ENCODE assay signal across 28 cellular contexts in genomic region chr18:73544618-73545017, GRCh38.
"Had no signal": no experiment of that assay in that cellular context is flagged by ENCODE, and none has a peak within 500 bp of the region (broad histone marks: within the 10 kb centered on the region; RNA-seq: fewer than 3 reads in every experiment).

No MANE protein-coding gene starts in this region.

- ATAC-seq: activated T-cell treated with anti-CD3 and anti-CD28 coated beads, Interleukin-2, amount 50 U/mL, for 4 hours; activated T-helper 17 cell treated with anti-CD3 and anti-CD28 coated beads, Interleukin-2, amount 50 U/mL, for 72 hours; effector memory CD8-positive, alpha-beta T cell; gastroesophageal sphincter; heart right ventricle; T-helper 17 cell; WTC11 had no signal

- H3K4me1 Mint-ChIP-seq: activated CD4-positive, alpha-beta memory T cell treated with anti-CD3 and anti-CD28 coated beads, Interleukin-2, amount 10 ng/mL, durations not matched to agents 7 days and 5 days; activated CD4-positive, alpha-beta T cell treated with anti-CD3 and anti-CD28 coated beads, Interleukin-2, amount 10 ng/mL, durations not matched to agents 7 days and 5 days; activated T-helper 17 cell treated with anti-CD3 and anti-CD28 coated beads, Interleukin-2, amount 50 U/mL, for 72 hours; T-helper 17 cell had no signal

- H3K9me3 Mint-ChIP-seq: activated CD4-positive, alpha-beta memory T cell treated with anti-CD3 and anti-CD28 coated beads, Interleukin-2, amount 10 ng/mL, durations not matched to agents 7 days and 5 days; activated CD4-positive, alpha-beta T cell treated with anti-CD3 and anti-CD28 coated beads, Interleukin-2, amount 10 ng/mL, durations not matched to agents 7 days and 5 days; WTC11 had no signal

- H3K4me2 ChIP-seq: hepatocyte had no signal

- H3K36me3 Mint-ChIP-seq: activated naive CD8-positive, alpha-beta T cell; WTC11 had no signal

- H3K27me3 ChIP-seq: body of pancreas, esophagus squamous epithelium, heart right ventricle, hepatocyte had no signal

- H3K4me3 Mint-ChIP-seq: activated CD4-positive, alpha-beta memory T cell treated with anti-CD3 and anti-CD28 coated beads, Interleukin-2, amount 10 ng/mL, durations not matched to agents 7 days and 5 days; activated CD4-positive, alpha-beta T cell treated with anti-CD3 and anti-CD28 coated beads, Interleukin-2, amount 10 ng/mL, durations not matched to agents 7 days and 5 days; activated naive CD8-positive, alpha-beta T cell; activated T-cell treated with anti-CD3 and anti-CD28 coated beads, Interleukin-2, amount 50 U/mL, for 4 hours; activated T-helper 17 cell treated with anti-CD3 and anti-CD28 coated beads, Interleukin-2, amount 50 U/mL, for 72 hours; effector memory CD8-positive, alpha-beta T cell; T-helper 17 cell; WTC11 had no signal

- DNase-seq: activated CD4-positive, alpha-beta memory T cell treated with anti-CD3 and anti-CD28 coated beads, Interleukin-2, amount 10 ng/mL, durations not matched to agents 7 days and 5 days; activated CD4-positive, alpha-beta T cell treated with anti-CD3 and anti-CD28 coated beads for 1 hour; activated CD4-positive, alpha-beta T cell treated with anti-CD3 and anti-CD28 coated beads for 4 hours; activated CD4-positive, alpha-beta T cell treated with anti-CD3 and anti-CD28 coated beads, Interleukin-2, amount 10 ng/mL, durations not matched to agents 7 days and 5 days; activated CD4-positive, alpha-beta T cell treated with anti-CD3 and anti-CD28 coated beads, Interleukin-2, amount 50 U/mL, for 4 hours; activated effector memory CD4-positive, alpha-beta T cell treated with Interleukin-2 at 50 U/mL for 16 hours; activated gamma-delta T cell treated with Interleukin-2 at 50 U/mL for 16 hours; activated naive CD4-positive, alpha-beta T cell treated with anti-CD3 and anti-CD28 coated beads, Interleukin-2, amount 50 U/mL, for 16 hours; activated naive CD4-positive, alpha-beta T cell treated with Interleukin-2 at 50 U/mL for 16 hours; activated T-cell treated with anti-CD3 and anti-CD28 coated beads, Interleukin-2, amount 50 U/mL, for 4 hours; amniotic stem cell; anterior cingulate cortex; body of pancreas; caudate nucleus; cortex of kidney; effector CD4-positive, alpha-beta T cell; effector memory CD8-positive, alpha-beta T cell; esophagus squamous epithelium; foreskin melanocyte; heart right ventricle; T-helper 17 cell had no signal

- H3K27ac Mint-ChIP-seq: activated CD4-positive, alpha-beta memory T cell treated with anti-CD3 and anti-CD28 coated beads, Interleukin-2, amount 10 ng/mL, durations not matched to agents 7 days and 5 days; activated CD4-positive, alpha-beta T cell treated with anti-CD3 and anti-CD28 coated beads, Interleukin-2, amount 10 ng/mL, durations not matched to agents 7 days and 5 days; activated naive CD8-positive, alpha-beta T cell; activated T-helper 17 cell treated with anti-CD3 and anti-CD28 coated beads, Interleukin-2, amount 50 U/mL, for 72 hours; effector memory CD8-positive, alpha-beta T cell; T-helper 17 cell; WTC11 had no signal

- H2AFZ ChIP-seq: hepatocyte had no signal

- H3K27ac ChIP-seq: body of pancreas, epithelial cell of prostate, esophagus squamous epithelium, gastroesophageal sphincter, heart right ventricle, hepatocyte, VCaP had no signal

- H3K9me3 ChIP-seq: esophagus squamous epithelium, gastroesophageal sphincter, heart right ventricle had no signal

- H3K4me3 ChIP-seq: body of pancreas, esophagus squamous epithelium, gastroesophageal sphincter, heart right ventricle, hepatocyte had no signal

- H3K36me3 ChIP-seq: esophagus squamous epithelium, gastroesophageal sphincter, heart right ventricle had no signal

- H3K27me3 Mint-ChIP-seq: activated CD4-positive, alpha-beta memory T cell treated with anti-CD3 and anti-CD28 coated beads, Interleukin-2, amount 10 ng/mL, durations not matched to agents 7 days and 5 days; activated CD4-positive, alpha-beta T cell treated with anti-CD3 and anti-CD28 coated beads, Interleukin-2, amount 10 ng/mL, durations not matched to agents 7 days and 5 days; activated naive CD8-positive, alpha-beta T cell; activated T-helper 17 cell treated with anti-CD3 and anti-CD28 coated beads, Interleukin-2, amount 50 U/mL, for 72 hours; effector memory CD8-positive, alpha-beta T cell; T-helper 17 cell had no signal

- H3K4me1 ChIP-seq: body of pancreas, esophagus squamous epithelium, gastroesophageal sphincter had no signal
